13 cellular contexts compared by ENCODE assay signal in the genomic region with DNA sequence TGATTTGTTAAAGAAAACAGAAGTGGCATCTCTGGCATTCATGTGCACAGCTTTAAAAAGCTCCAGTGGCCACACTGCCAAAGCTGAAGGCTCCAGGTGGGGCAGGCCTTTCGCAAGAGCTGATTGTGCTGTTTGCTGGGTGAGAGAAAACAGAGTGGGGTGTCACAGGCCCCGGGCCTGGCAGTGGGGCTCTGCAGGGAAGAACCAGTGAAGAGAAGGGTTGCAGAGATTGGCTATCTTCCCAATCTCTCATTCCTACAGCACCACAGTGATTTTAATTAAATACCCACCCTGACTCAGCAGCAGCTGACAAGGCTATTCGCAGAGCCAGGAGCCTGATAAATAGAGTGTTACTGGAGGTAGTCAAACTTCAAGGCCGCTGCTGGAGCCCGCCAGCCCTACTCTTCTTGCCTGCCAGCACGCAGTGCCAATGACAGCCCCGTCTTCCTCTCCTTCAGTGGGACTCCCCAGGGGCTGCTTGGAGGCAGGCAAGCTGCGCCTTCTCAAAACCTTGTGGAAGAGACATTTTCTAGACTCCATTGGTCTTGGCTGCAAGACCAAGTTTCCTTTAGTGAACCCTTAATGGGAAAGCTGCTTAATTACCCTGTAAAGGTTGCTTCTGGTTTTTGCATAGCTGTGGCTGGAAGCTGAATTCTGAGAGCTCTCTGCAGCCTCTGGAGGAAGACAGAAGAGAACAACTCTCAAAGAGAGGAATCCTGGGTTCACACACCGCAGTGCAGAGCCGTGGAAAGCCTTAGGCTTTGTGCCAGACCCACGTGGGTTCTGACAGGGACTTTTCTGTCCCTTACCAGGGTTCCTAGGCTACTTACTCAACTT.
DNase-seq lines count a peak whose midpoint lies in the region; ATAC-seq and TF ChIP-seq lines count a peak whose summit lies in the region.
"Had no signal": no experiment of that assay in that cellular context is flagged by ENCODE, and none has a peak within 500 bp of the region (broad histone marks: within the 10 kb centered on the region; RNA-seq: fewer than 3 reads in every experiment).

No MANE protein-coding gene starts in this region.

- H3K9me3 ChIP-seq in breast epithelium (no peaks in the 10 kb centered on the region), gastrocnemius medialis (no peaks in the 10 kb centered on the region)
- H3K9me3 ChIP-seq: mucosa of descending colon had no signal

- H3K27me3 ChIP-seq in breast epithelium (no peaks in the 10 kb centered on the region), gastrocnemius medialis (no peaks in the 10 kb centered on the region)

- in situ Hi-C loops in gastrocnemius medialis (cut with MboI; ENCODE audit: low sequenced_read_pairs in 4 of 4) = no loop called here

- H3K4me1 ChIP-seq in breast epithelium (no peaks in the 10 kb centered on the region), gastrocnemius medialis (peaks cover 10 to 16% of the 10 kb centered on the region in 2 donors)

- H3K4me3 ChIP-seq in breast epithelium (no peak overlapping the region), gastrocnemius medialis (no peak overlapping the region)
- H3K4me3 ChIP-seq: mucosa of descending colon had no signal

- peak overlapping the region; percentile 26 to 40 for H3K27ac ChIP-seq in breast epithelium
- peak overlapping the region; percentile 62 to 75 (median 72) for H3K27ac ChIP-seq in gastrocnemius medialis

- ATAC-seq in gastrocnemius medialis (peak; percentile 65 to 74), GM18858 (IDR thresholded peaks at IDR 0.05; ENCODE audit: unreplicated experiment) (no peak)
- ATAC-seq: mucosa of descending colon had no signal

- intact Hi-C loops in breast epithelium (cut with DNase I; ENCODE audit: low total_unique reads) = no loop called here
- intact Hi-C loops in gastrocnemius medialis (cut with DNase I; ENCODE audit: low total_unique reads) = loop anchor here (5.0 kb wide), 1 partner anchor 95 kb away; no protein-coding TSS in a partner anchor

- H3K36me3 ChIP-seq in breast epithelium = no peaks in the 10 kb centered on the region
- no peaks in the 10 kb centered on the region for H3K36me3 ChIP-seq in gastrocnemius medialis

- TF ChIP-seq CTCF in breast epithelium (IDR thresholded peaks at IDR 0.05) (no peak), gastrocnemius medialis (IDR thresholded peaks at IDR 0.05 in 4 of 5, conservative IDR thresholded peaks at IDR 0.05 in 1 of 5) (no peak), GM10266 (IDR thresholded peaks at IDR 0.05; ENCODE audit: control insufficient read depth, insufficient read depth, low read depth, missing control alignments) (no peak)

- DNase-seq in M059J (ENCODE audit: low read depth) (peak; percentile 83), breast epithelium (ENCODE audit: low spot score in 2 of 2) (peak in 1 of 2 donors; percentile 27), left kidney (ENCODE audit: low read depth, low spot score) (peak; percentile 20), gastrocnemius medialis (peak; percentile 11 to 39), GM10266 (ENCODE audit: extremely low spot score) (no peak), CD1c-positive myeloid dendritic cell (ENCODE audit: extremely low spot score) (no peak), superior temporal gyrus (ENCODE audit: extremely low spot score) (no peak)
- DNase-seq: activated CD4-positive, alpha-beta T cell treated with anti-CD3 and anti-CD28 coated beads, Interleukin-2, amount 10 ng/mL, durations not matched to agents 7 days and 5 days; activated gamma-delta T cell treated with Interleukin-2 at 50 U/mL for 16 hours; Calu3; T-helper 1 cell had no signal

- TF ChIP-seq POLR2A in breast epithelium (IDR thresholded peaks at IDR 0.05) (no peak), gastrocnemius medialis (IDR thresholded peaks at IDR 0.05) (no peak)

Comparison
In these comparisons a context has a peak if more than half of its experiments do, and no peak if none do; other contexts are left out.
1. DNase-seq: peak in M059J (single experiment), left kidney (single experiment) and gastrocnemius medialis (2 of 2); none in GM10266 (single experiment), CD1c-positive myeloid dendritic cell (single experiment) and superior temporal gyrus (single experiment).